8 cellular contexts compared by ENCODE assay signal in genomic region chr2:113136828-113137775, GRCh38.
DNase-seq lines count a peak whose midpoint lies in the region; ATAC-seq, FAIRE-seq and TF ChIP-seq lines count a peak whose summit lies in the region.

No MANE protein-coding gene starts in this region.

- FAIRE-seq in H54 (lab: Jason Lieb, UNC): no peak

- DNase-seq in COLO668 (lab: John Stamatoyannopoulos, UW; ENCODE audit: unreplicated experiment) (peak; percentile 11), H54 (ENCODE audit: insufficient read length, low spot score) (peak; percentile 29), RKO (ENCODE audit: low spot score) (peak; percentile 45), T47D (ENCODE audit: low read depth in 1 of 2, low spot score in 1 of 2) (peak; percentile 37 to 62), left kidney (ENCODE audit: low read depth, low spot score) (peak; percentile 72), tibial artery (no peak), HPDE6-E6E7 (ENCODE audit: extremely low spot score) (no peak)

- in situ Hi-C loops in T47D (cut with HindIII; ENCODE audit: low pct_unique_long_range_greater_than_20kb, low sequenced_read_pairs): no loop called here

- intact Hi-C loops in tibial artery (cut with DNase I; ENCODE audit: low total_unique reads): no loop called here

- ATAC-seq in HG03159 (IDR thresholded peaks at IDR 0.05; ENCODE audit: unreplicated experiment): no peak

- no peaks in the 10 kb centered on the region for H3K4me1 ChIP-seq in tibial artery

- no peaks in the 10 kb centered on the region for H3K27me3 ChIP-seq in tibial artery

- H3K4me3 ChIP-seq in tibial artery: no peak overlapping the region

- peak; percentile 25 to 35 for TF ChIP-seq CTCF in tibial artery (IDR thresholded peaks at IDR 0.05)

- TF ChIP-seq POLR2A in H54 (IDR thresholded peaks at IDR 0.05; ENCODE audit: low read depth, low read length): no peak

- H3K36me3 ChIP-seq in tibial artery: no peaks in the 10 kb centered on the region

- no peaks in the 10 kb centered on the region for H3K9me3 ChIP-seq in tibial artery

- no peak overlapping the region for H3K27ac ChIP-seq in tibial artery

Comparison
In these comparisons a context has a peak if more than half of its experiments do, and no peak if none do; other contexts are left out.
1. DNase-seq: peak in COLO668 (single experiment), H54 (single experiment), RKO (single experiment), T47D (2 of 2) and left kidney (single experiment); none in tibial artery (0 of 2) and HPDE6-E6E7 (single experiment).